ENCODE assay signal across 2 cellular contexts in the genomic region with DNA sequence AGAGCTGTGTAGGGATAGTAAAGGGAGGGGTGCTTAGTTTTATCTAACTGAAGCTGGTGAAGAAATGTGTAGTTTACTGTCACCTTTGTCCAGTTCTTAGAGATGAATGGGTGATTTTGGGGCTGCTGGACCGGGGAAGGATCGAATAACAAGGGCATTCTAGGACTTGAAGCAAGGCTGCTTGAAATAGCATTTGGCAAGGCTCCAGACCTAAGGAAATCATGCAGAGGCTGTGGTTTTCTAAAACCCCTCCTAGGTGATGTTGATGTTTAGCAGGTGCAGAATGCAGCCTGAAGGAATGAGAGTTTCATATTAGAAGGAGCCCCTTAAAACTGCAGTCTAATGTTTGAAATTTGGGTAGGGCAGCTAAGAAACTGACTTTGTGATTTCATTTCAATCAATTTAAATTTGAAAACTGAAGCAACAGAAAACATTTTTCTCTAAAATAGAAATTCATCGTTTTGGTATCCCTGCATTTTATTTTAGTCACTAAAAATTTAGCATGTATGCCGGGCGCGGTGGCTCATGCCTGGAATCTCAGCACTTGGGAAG.
TF ChIP-seq lines count a peak whose summit lies in the region.

No MANE protein-coding gene starts in this region.

TF ChIP-seq in HEK293, 187 proteins besides CTCF, POLR2A, EP300 and RAD21 (continued from another document):
- TF ChIP-seq, protein P1, sequence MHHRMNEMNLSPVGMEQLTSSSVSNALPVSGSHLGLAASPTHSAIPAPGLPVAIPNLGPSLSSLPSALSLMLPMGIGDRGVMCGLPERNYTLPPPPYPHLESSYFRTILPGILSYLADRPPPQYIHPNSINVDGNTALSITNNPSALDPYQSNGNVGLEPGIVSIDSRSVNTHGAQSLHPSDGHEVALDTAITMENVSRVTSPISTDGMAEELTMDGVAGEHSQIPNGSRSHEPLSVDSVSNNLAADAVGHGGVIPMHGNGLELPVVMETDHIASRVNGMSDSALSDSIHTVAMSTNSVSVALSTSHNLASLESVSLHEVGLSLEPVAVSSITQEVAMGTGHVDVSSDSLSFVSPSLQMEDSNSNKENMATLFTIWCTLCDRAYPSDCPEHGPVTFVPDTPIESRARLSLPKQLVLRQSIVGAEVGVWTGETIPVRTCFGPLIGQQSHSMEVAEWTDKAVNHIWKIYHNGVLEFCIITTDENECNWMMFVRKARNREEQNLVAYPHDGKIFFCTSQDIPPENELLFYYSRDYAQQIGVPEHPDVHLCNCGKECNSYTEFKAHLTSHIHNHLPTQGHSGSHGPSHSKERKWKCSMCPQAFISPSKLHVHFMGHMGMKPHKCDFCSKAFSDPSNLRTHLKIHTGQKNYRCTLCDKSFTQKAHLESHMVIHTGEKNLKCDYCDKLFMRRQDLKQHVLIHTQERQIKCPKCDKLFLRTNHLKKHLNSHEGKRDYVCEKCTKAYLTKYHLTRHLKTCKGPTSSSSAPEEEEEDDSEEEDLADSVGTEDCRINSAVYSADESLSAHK (tag by site-specific recombination; IDR thresholded peaks at IDR 0.05): peak; percentile 98
TF ChIP-seq in HEK293: peak in this region for 3.

TF ChIP-seq in SK-N-SH, 30 proteins besides CTCF, POLR2A, EP300 and RAD21 (continued from another document):
- TF ChIP-seq, protein P2, sequence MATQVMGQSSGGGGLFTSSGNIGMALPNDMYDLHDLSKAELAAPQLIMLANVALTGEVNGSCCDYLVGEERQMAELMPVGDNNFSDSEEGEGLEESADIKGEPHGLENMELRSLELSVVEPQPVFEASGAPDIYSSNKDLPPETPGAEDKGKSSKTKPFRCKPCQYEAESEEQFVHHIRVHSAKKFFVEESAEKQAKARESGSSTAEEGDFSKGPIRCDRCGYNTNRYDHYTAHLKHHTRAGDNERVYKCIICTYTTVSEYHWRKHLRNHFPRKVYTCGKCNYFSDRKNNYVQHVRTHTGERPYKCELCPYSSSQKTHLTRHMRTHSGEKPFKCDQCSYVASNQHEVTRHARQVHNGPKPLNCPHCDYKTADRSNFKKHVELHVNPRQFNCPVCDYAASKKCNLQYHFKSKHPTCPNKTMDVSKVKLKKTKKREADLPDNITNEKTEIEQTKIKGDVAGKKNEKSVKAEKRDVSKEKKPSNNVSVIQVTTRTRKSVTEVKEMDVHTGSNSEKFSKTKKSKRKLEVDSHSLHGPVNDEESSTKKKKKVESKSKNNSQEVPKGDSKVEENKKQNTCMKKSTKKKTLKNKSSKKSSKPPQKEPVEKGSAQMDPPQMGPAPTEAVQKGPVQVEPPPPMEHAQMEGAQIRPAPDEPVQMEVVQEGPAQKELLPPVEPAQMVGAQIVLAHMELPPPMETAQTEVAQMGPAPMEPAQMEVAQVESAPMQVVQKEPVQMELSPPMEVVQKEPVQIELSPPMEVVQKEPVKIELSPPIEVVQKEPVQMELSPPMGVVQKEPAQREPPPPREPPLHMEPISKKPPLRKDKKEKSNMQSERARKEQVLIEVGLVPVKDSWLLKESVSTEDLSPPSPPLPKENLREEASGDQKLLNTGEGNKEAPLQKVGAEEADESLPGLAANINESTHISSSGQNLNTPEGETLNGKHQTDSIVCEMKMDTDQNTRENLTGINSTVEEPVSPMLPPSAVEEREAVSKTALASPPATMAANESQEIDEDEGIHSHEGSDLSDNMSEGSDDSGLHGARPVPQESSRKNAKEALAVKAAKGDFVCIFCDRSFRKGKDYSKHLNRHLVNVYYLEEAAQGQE (IDR thresholded peaks at IDR 0.05; ENCODE audit: low read depth, low read length): peak; percentile 69; the same call in 1 of the 2 replicates
